Comparison of ENCODE assay signal across 8 cellular contexts in the genomic region with DNA sequence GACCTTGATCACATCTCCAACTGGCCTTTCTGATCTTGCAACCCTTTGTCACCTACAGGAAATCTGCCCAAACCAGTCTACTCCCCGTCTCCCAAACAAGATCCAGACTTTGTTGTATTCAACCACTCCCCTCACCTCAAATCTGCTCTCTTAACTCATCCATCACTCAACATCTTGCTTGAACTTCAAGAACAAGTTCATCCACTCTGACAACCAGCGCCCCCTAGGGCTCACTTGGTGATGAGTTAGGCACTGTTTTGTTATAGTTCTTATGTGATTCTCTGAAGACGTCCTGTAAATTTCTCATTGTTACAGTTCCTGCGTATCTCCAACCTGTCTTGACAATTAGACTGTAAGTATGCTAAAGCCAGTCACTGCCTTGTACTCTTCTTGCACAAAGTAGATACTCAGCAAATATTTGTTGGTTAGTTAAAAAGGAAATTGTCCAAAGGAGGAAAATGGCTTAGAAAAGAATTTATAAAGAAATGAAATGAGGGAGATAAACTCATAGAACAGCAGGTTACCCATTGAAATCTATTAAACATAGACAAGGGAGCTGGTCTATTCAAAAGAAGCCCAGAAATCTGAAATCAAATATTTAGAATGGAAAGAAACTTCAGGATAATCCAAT. TPM values are rescaled to one million over a fixed set of nuclear protein-coding genes. Genes with fewer than 3 reads are reported as not detected.
DNase-seq lines count a peak whose midpoint lies in the region; ATAC-seq and TF ChIP-seq lines count a peak whose summit lies in the region.

No MANE protein-coding gene starts in this region.

- H3K4me3 ChIP-seq in NB4 (ENCODE audit: low read depth, low read length): no peak overlapping the region

- H3K27ac Mint-ChIP-seq in glutamatergic neuron (ENCODE audit: unreplicated experiment): no peak overlapping the region

- H3K9me3 Mint-ChIP-seq in glutamatergic neuron (ENCODE audit: unreplicated experiment): no peaks in the 10 kb centered on the region

- peak; percentile 77 for TF ChIP-seq CTCF in NB4 (IDR thresholded peaks at IDR 0.05; ENCODE audit: low read depth, low read length)
- peak; percentile 62 for TF ChIP-seq CTCF in glutamatergic neuron (IDR thresholded peaks at IDR 0.05; ENCODE audit: partially characterized antibody, unreplicated experiment)

- no peak overlapping the region for H3K4me3 Mint-ChIP-seq in glutamatergic neuron (ENCODE audit: unreplicated experiment)

- peaks cover under 1% of the 10 kb centered on the region for H3K4me1 Mint-ChIP-seq in glutamatergic neuron (ENCODE audit: low read depth, unreplicated experiment)

- ATAC-seq in HG02678 (IDR thresholded peaks at IDR 0.05; ENCODE audit: unreplicated experiment) (no peak), GM19467 (IDR thresholded peaks at IDR 0.05; ENCODE audit: unreplicated experiment) (no peak)

- no peak for TF ChIP-seq POLR2A in NB4 (IDR thresholded peaks at IDR 0.05; ENCODE audit: extremely low read depth, insufficient read length)

- H3K36me3 Mint-ChIP-seq in glutamatergic neuron (ENCODE audit: unreplicated experiment): no peaks in the 10 kb centered on the region

- peak; percentile 59 for DNase-seq in DMS53 treated with DMSO at 0.1 percent for 48 hours (lab: John Stamatoyannopoulos, UW; ENCODE audit: unreplicated experiment)
- peak; percentile 65 for DNase-seq in NB4 (ENCODE audit: low read depth)
- peak; percentile 82 for DNase-seq in activated CD8-positive, alpha-beta memory T cell treated with anti-CD3 and anti-CD28 coated beads, Interleukin-2, amount 50 U/mL, for 48 hours
- DNase-seq in glutamatergic neuron: peak; percentile 70
- DNase-seq in stimulated activated CD4-positive, alpha-beta T cell treated with anti-CD3 and anti-CD28 coated beads, Interleukin-2, amount 100 ng/mL, for 4 hours (ENCODE audit: low read depth): peak; percentile 16
- no peak for DNase-seq in SHP77 (lab: John Stamatoyannopoulos, UW)

- H3K27me3 Mint-ChIP-seq in glutamatergic neuron (ENCODE audit: unreplicated experiment): no peaks in the 10 kb centered on the region

RNA-seq across cellular contexts. Expression of gene FRMD4A, which starts 5.3 kb away (rescaled TPM):
- 70.6 TPM for total RNA-seq in glutamatergic neuron (ENCODE audit: unreplicated experiment)

Comparison
In these comparisons a context has a peak if more than half of its experiments do, and no peak if none do; other contexts are left out.
1. DNase-seq: peak in DMS53 treated with DMSO at 0.1 percent for 48 hours (single experiment), NB4 (single experiment), activated CD8-positive, alpha-beta memory T cell treated with anti-CD3 and anti-CD28 coated beads, Interleukin-2, amount 50 U/mL, for 48 hours (single experiment), glutamatergic neuron (single experiment) and stimulated activated CD4-positive, alpha-beta T cell treated with anti-CD3 and anti-CD28 coated beads, Interleukin-2, amount 100 ng/mL, for 4 hours (single experiment); none in SHP77 (0 of 2).